Comparison of ENCODE assay signal across 10 cellular contexts in the genomic region with DNA sequence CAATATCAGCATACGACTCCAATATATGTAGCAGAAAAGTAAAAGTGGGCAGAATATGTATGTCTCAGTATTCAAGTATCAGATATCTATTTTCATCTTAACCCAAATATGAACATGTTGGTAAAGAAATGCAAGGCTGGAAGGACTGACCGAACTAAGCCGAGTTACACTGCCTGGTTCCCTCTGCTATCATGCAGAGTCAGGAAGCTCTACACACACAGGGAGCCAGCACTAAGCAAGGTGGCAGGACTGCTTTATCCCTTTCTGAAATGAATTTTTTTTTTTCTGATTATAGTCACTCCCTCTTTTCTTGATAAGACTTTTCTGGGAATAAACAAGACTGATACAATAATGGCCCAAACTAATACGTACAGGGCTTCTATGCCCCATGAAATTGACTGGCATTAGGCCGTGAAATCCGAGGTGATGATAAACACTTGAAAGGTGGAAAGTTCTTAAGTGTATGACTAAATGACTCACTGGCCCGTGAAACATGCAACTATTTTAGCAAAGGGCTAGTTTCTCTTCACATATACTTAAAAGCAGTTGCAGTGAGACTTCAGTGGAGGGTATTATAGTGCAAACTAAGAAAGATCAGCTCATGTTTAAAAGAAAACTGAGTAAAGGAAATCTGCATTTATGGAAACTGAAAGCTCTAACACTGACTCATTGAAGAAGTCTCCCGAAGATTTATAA. TPM values are rescaled to one million over a fixed set of nuclear protein-coding genes. Genes with fewer than 3 reads are reported as not detected.
DNase-seq lines count a peak whose midpoint lies in the region; ATAC-seq and TF ChIP-seq lines count a peak whose summit lies in the region.
"Had no signal": no experiment of that assay in that cellular context is flagged by ENCODE, and none has a peak within 500 bp of the region (broad histone marks: within the 10 kb centered on the region; RNA-seq: fewer than 3 reads in every experiment).

No MANE protein-coding gene starts in this region.

- no peaks in the 10 kb centered on the region for H3K79me2 ChIP-seq in GM23338 (replicated peaks; ENCODE audit: insufficient read depth)

- H3K4me1 ChIP-seq in GM23338 (ENCODE audit: insufficient read depth) (no peaks in the 10 kb centered on the region), A673 (ENCODE audit: insufficient read depth, low read length, poor library complexity, severe bottlenecking) (no peaks in the 10 kb centered on the region), foreskin keratinocyte (no peaks in the 10 kb centered on the region)

- TF ChIP-seq CTCF in GM23338 (conservative IDR thresholded peaks at IDR 0.05; ENCODE audit: low read depth in 2 of 2) (no peak), A673 (conservative IDR thresholded peaks at IDR 0.05; ENCODE audit: low read depth, low read length) (no peak), foreskin keratinocyte (conservative IDR thresholded peaks at IDR 0.05) (no peak)

- DNase-seq in GM23338 (ENCODE audit: low spot score) (no peak), NCI-H226 (peak; percentile 58), left kidney (ENCODE audit: low read depth, low spot score) (peak; percentile 58), A673 (ENCODE audit: low spot score) (no peak), NCI-H345 (lab: John Stamatoyannopoulos, UW) (no peak), foreskin keratinocyte (no peak)
- DNase-seq: heart left ventricle had no signal

- no peak overlapping the region for H3K4me3 Mint-ChIP-seq in GM23338

- peaks cover 6% of the 10 kb centered on the region; the same call in 2 of the 3 replicates for H3K9me3 Mint-ChIP-seq in GM23338

- no peaks in the 10 kb centered on the region; the same call in 1 of the 2 replicates for H3K9me2 ChIP-seq in GM23338 (ENCODE audit: insufficient read depth)

- H3K27me3 ChIP-seq in GM23338 (ENCODE audit: insufficient read depth) (no peaks in the 10 kb centered on the region), A673 (replicated peaks; ENCODE audit: insufficient read depth, low read depth, low read length, poor library complexity) (no peaks in the 10 kb centered on the region), foreskin keratinocyte (no peaks in the 10 kb centered on the region)
- H3K27me3 ChIP-seq: heart left ventricle had no signal

- no peaks in the 10 kb centered on the region for H3F3A ChIP-seq in GM23338 (replicated peaks; ENCODE audit: low read depth)

- no peak overlapping the region for H3K27ac ChIP-seq in GM23338 (ENCODE audit: low read depth)
- no peak overlapping the region for H3K27ac ChIP-seq in A673 (ENCODE audit: low read depth, low read length, poor library complexity, severe bottlenecking)
- no peak overlapping the region for H3K27ac ChIP-seq in foreskin keratinocyte

- H4K20me1 ChIP-seq in GM23338 (replicated peaks; ENCODE audit: insufficient read depth): no peaks in the 10 kb centered on the region

- ATAC-seq in GM18858 (IDR thresholded peaks at IDR 0.05; ENCODE audit: unreplicated experiment) (peak; percentile 84), GM23338 (peak; percentile 41; the same call in 2 of the 3 replicates), HG02840 (IDR thresholded peaks at IDR 0.05; ENCODE audit: low FRiP score, unreplicated experiment) (no peak), foreskin keratinocyte (no peak)
- ATAC-seq: Panc1 had no signal

- H3K4me2 ChIP-seq in GM23338: no peak overlapping the region

- no peak overlapping the region for H3K27ac Mint-ChIP-seq in GM23338

- POLR2A ChIA-PET in A673 (lab: Charles Lee; ENCODE audit: low non-redundant PET): no interaction called here

- H3K36me3 ChIP-seq in GM23338 (ENCODE audit: insufficient read depth) (no peaks in the 10 kb centered on the region), A673 (ENCODE audit: insufficient read depth, low read length, poor library complexity, severe bottlenecking) (no peaks in the 10 kb centered on the region)
- H3K36me3 ChIP-seq: heart left ventricle had no signal

- H3K9me3 ChIP-seq in A673 (ENCODE audit: low read depth, low read length, poor library complexity, severe bottlenecking): peaks cover 11% of the 10 kb centered on the region

- intact Hi-C loops in A673 (cut with micrococcal nuclease; ENCODE audit: unreplicated experiment): no loop called here

- peaks cover 11% of the 10 kb centered on the region; the same call in 2 of the 3 replicates for H3K36me3 Mint-ChIP-seq in GM23338 (ENCODE audit: low read depth)

- no peak overlapping the region for H2AFZ ChIP-seq in GM23338

- BruUV-seq in A673 (replicated peaks; lab: Mats Ljungman, UMichigan): no TSS peak

- peaks cover 9% of the 10 kb centered on the region for H3K4me1 Mint-ChIP-seq in GM23338

- CTCF ChIA-PET in A673 (lab: Charles Lee): no interaction called here

- H3K4me3 ChIP-seq in GM23338 (no peak overlapping the region), A673 (ENCODE audit: low read depth, low read length, poor library complexity, severe bottlenecking) (no peak overlapping the region)

- H3K27me3 Mint-ChIP-seq in GM23338 (ENCODE audit: insufficient read depth, low read depth, poor library complexity): peaks cover 4% of the 10 kb centered on the region

TF ChIP-seq in GM23338, 12 proteins besides CTCF, POLR2A, EP300 and RAD21 (continues in another document):
- no peak for TF ChIP-seq ZNF462 (CRISPR knock-in tag; IDR thresholded peaks at IDR 0.05)
- no peak for TF ChIP-seq NANOG (IDR thresholded peaks at IDR 0.05; ENCODE audit: borderline replicate concordance)
- no peak for TF ChIP-seq POLR2AphosphoS5 (IDR thresholded peaks at IDR 0.05; ENCODE audit: low read depth)
- no peak for TF ChIP-seq ETS1 (IDR thresholded peaks at IDR 0.05)
- TF ChIP-seq ZNF114 (CRISPR knock-in tag; IDR thresholded peaks at IDR 0.05): no peak

RNA-seq across cellular contexts. Expression of gene DPP4, which starts 14.9 kb away (rescaled TPM):
- 2.8 and 4.1 TPM in 2 replicates for total RNA-seq in GM23338 (2014; rRNA removed; shearing (Covaris generic))
- polyA plus RNA-seq in GM23338 (2016; fragmentation: Nextera tagmentation; extraction: Ambion mirVana): 1.0 and 1.5 TPM in 2 replicates
- 0.80 and 1.4 TPM in 2 replicates for total RNA-seq in A673 (2021)
- total RNA-seq in foreskin keratinocyte: 0.99 and 2.8 TPM in 2 replicates
- polyA plus RNA-seq in foreskin keratinocyte: 0.43 and 1.00 TPM in 2 replicates

Comparison
In these comparisons a context has a peak if more than half of its experiments do, and no peak if none do; other contexts are left out.
1. ATAC-seq: peak in GM18858 (single experiment) and GM23338 (single experiment); none in HG02840 (single experiment) and foreskin keratinocyte (single experiment).
2. DNase-seq: peak in NCI-H226 (single experiment) and left kidney (single experiment); none in GM23338 (single experiment), A673 (single experiment), NCI-H345 (single experiment) and foreskin keratinocyte (0 of 2).